ENCODE assay signal across 15 cellular contexts in genomic region chr11:61027141-61027840, GRCh38. TPM values are rescaled to one million over a fixed set of nuclear protein-coding genes. Genes with fewer than 3 reads are reported as not detected.
DNase-seq lines count a peak whose midpoint lies in the region; ATAC-seq, FAIRE-seq and TF ChIP-seq lines count a peak whose summit lies in the region.
"Had no signal": no experiment of that assay in that cellular context is flagged by ENCODE, and none has a peak within 500 bp of the region (broad histone marks: within the 10 kb centered on the region; RNA-seq: fewer than 3 reads in every experiment).

No MANE protein-coding gene starts in this region.

- CTCF ChIA-PET in HepG2 (lab: Yijun Ruan, JAX; ENCODE audit: low intra/inter-chr PET ratio, low total read pairs), result no interaction called here
- CTCF ChIA-PET in activated CD8-positive, alpha-beta memory T cell treated with anti-CD3 and anti-CD28 coated beads, Interleukin-2, amount 10 ng/mL, durations not matched to agents 7 days and 5 days (lab: Charles Lee), result interaction anchor here (0.8 to 2.2 kb wide), 3 partner anchors 36 to 64 kb away, joined by 3 to 5 read pairs (median 4); partner anchors contain the start of gene CD6

- TF ChIP-seq POLR2A in HepG2 (IDR thresholded peaks at IDR 0.05; ENCODE audit: insufficient read depth in 1 of 2, low read depth in 2 of 2, low read length in 2 of 2), result no peak
- TF ChIP-seq POLR2A in right lobe of liver (IDR thresholded peaks at IDR 0.05), result no peak

- intact Hi-C loops in HepG2 (cut with micrococcal nuclease; ENCODE audit: unreplicated experiment), result no loop called here
- intact Hi-C loops in right lobe of liver (cut with DNase I), result no loop called here

- H3K4me1 Mint-ChIP-seq in activated CD8-positive, alpha-beta memory T cell treated with anti-CD3 and anti-CD28 coated beads, Interleukin-2, amount 10 ng/mL, durations not matched to agents 7 days and 5 days, result peaks cover 72% of the 10 kb centered on the region
- H3K4me1 Mint-ChIP-seq in stimulated activated naive CD8-positive, alpha-beta T cell treated with anti-CD3 and anti-CD28 coated beads, Interleukin-15, Interleukin-2, amounts not matched to agents 100 ng/mL and 50 ng/mL, for 24 hours (ENCODE audit: low read depth), result peaks cover 88% of the 10 kb centered on the region

- POLR2A ChIA-PET in HepG2 (lab: Yijun Ruan, JAX), result no interaction called here

- no peaks in the 10 kb centered on the region for H3K9me3 Mint-ChIP-seq in activated CD8-positive, alpha-beta memory T cell treated with anti-CD3 and anti-CD28 coated beads, Interleukin-2, amount 10 ng/mL, durations not matched to agents 7 days and 5 days (ENCODE audit: low read depth)
- no peaks in the 10 kb centered on the region for H3K9me3 Mint-ChIP-seq in stimulated activated naive CD8-positive, alpha-beta T cell treated with anti-CD3 and anti-CD28 coated beads, Interleukin-15, Interleukin-2, amounts not matched to agents 100 ng/mL and 50 ng/mL, for 24 hours

- H3K4me1 ChIP-seq in HepG2 (ENCODE audit: insufficient read depth, low read length) (no peaks in the 10 kb centered on the region), right lobe of liver (no peaks in the 10 kb centered on the region), small intestine (ENCODE audit: control insufficient read depth in 2 of 2, insufficient read depth in 1 of 2, low read depth in 1 of 2, low read length in 1 of 2) (no peaks in the 10 kb centered on the region)
- peaks cover 58% of the 10 kb centered on the region for H3K4me1 ChIP-seq in effector memory CD4-positive, alpha-beta T cell (ENCODE audit: control insufficient read depth, insufficient read depth, low read length, poor library complexity, severe bottlenecking)
- H3K4me1 ChIP-seq: foreskin keratinocyte had no signal

- peak; percentile 25; the same call in 1 of the 3 replicates for ATAC-seq in HepG2
- no peak for ATAC-seq in right lobe of liver
- ATAC-seq in activated CD8-positive, alpha-beta memory T cell treated with anti-CD3 and anti-CD28 coated beads, Interleukin-2, amount 10 ng/mL, durations not matched to agents 7 days and 5 days, result peak; percentile 32
- no peak for ATAC-seq in HG03432 (IDR thresholded peaks at IDR 0.05; ENCODE audit: unreplicated experiment)
- ATAC-seq: foreskin keratinocyte had no signal

- no peak for FAIRE-seq in HepG2 (lab: Jason Lieb, UNC)
- no peak for FAIRE-seq in small intestine (lab: Jason Lieb, UNC)
- FAIRE-seq: RCC 7860 had no signal

- H3K4me3 ChIP-seq in HepG2 (replicated peaks in 1 of 3; ENCODE audit: insufficient read depth in 1 of 3, low read depth in 2 of 3, low read length in 3 of 3) (no peak overlapping the region), right lobe of liver (no peak overlapping the region), small intestine (ENCODE audit: low read depth in 1 of 2, low read length in 2 of 2) (no peak overlapping the region), brain microvascular endothelial cell (ENCODE audit: low read depth, low read length) (no peak overlapping the region)
- H3K4me3 ChIP-seq in effector memory CD4-positive, alpha-beta T cell (ENCODE audit: insufficient read depth, low read depth, low read length, poor library complexity, severe bottlenecking), result peak overlapping the region; percentile 6
- H3K4me3 ChIP-seq: ovary had no signal

- no peaks in the 10 kb centered on the region for H3K79me2 ChIP-seq in HepG2 (ENCODE audit: insufficient read depth, low read length)

- in situ Hi-C loops in HepG2 (cut with HindIII; ENCODE audit: extremely low pct_ligation_motif_present, low pct_unique_long_range_greater_than_20kb), result no loop called here
- in situ Hi-C loops in brain microvascular endothelial cell (cut with HindIII; ENCODE audit: low pct_ligation_motif_present, low sequenced_read_pairs), result no loop called here

- H3K27ac Mint-ChIP-seq in activated CD8-positive, alpha-beta memory T cell treated with anti-CD3 and anti-CD28 coated beads, Interleukin-2, amount 10 ng/mL, durations not matched to agents 7 days and 5 days, result peak overlapping the region; percentile 84
- peak overlapping the region; percentile 100 for H3K27ac Mint-ChIP-seq in stimulated activated naive CD8-positive, alpha-beta T cell treated with anti-CD3 and anti-CD28 coated beads, Interleukin-15, Interleukin-2, amounts not matched to agents 100 ng/mL and 50 ng/mL, for 24 hours

- TF ChIP-seq EP300 in HepG2 (IDR thresholded peaks at IDR 0.05; ENCODE audit: low read depth in 2 of 2, low read length in 2 of 2), result no peak
- no peak for TF ChIP-seq EP300 in HepG2 (CRISPR knock-in tag; IDR thresholded peaks at IDR 0.05; ENCODE audit: borderline replicate concordance)

- H3K36me3 Mint-ChIP-seq in activated CD8-positive, alpha-beta memory T cell treated with anti-CD3 and anti-CD28 coated beads, Interleukin-2, amount 10 ng/mL, durations not matched to agents 7 days and 5 days, result no peaks in the 10 kb centered on the region
- H3K36me3 Mint-ChIP-seq in stimulated activated naive CD8-positive, alpha-beta T cell treated with anti-CD3 and anti-CD28 coated beads, Interleukin-15, Interleukin-2, amounts not matched to agents 100 ng/mL and 50 ng/mL, for 24 hours (ENCODE audit: low read depth), result peaks cover 53% of the 10 kb centered on the region

- H3K27me3 ChIP-seq in HepG2 (ENCODE audit: control insufficient read depth in 1 of 2, insufficient read depth in 2 of 2, low read length in 2 of 2), result peaks cover 2 to 62% of the 10 kb centered on the region in 2 experiments; a peak in 3 of 5 replicates
- no peaks in the 10 kb centered on the region for H3K27me3 ChIP-seq in right lobe of liver
- H3K27me3 ChIP-seq in effector memory CD4-positive, alpha-beta T cell (replicated peaks; ENCODE audit: control insufficient read depth, insufficient read depth, low read length, poor library complexity, severe bottlenecking), result no peaks in the 10 kb centered on the region
- H3K27me3 ChIP-seq in small intestine (ENCODE audit: control insufficient read depth in 2 of 2, insufficient read depth in 2 of 2, low read length in 2 of 2), result peaks cover 0 to 9% of the 10 kb centered on the region in 2 donors
- peaks cover 10% of the 10 kb centered on the region for H3K27me3 ChIP-seq in brain microvascular endothelial cell (replicated peaks)
- H3K27me3 ChIP-seq: ovary had no signal

- 42% methylated on average over 17 of the region's 17 CpGs for whole genome bisulfite sequencing in HepG2 (ENCODE audit: low lambda C conversion rate)
- WGBS in right lobe of liver (ENCODE audit: insufficient coverage, low coverage, low lambda C conversion rate, missing lambda C conversion rate), result 47% methylated on average over 9 of the region's 17 CpGs
- 76 to 82% (median 82%) methylated on average over 15 to 17 of the region's 17 CpGs for WGBS in small intestine, 3 donors

- H3K9me3 ChIP-seq in HepG2 (ENCODE audit: low read length), result no peaks in the 10 kb centered on the region
- no peaks in the 10 kb centered on the region for H3K9me3 ChIP-seq in right lobe of liver
- H3K9me3 ChIP-seq in effector memory CD4-positive, alpha-beta T cell (ENCODE audit: control insufficient read depth, low read length), result no peaks in the 10 kb centered on the region
- no peaks in the 10 kb centered on the region for H3K9me3 ChIP-seq in small intestine (ENCODE audit: control insufficient read depth, low read depth)
- H3K9me3 ChIP-seq: ovary had no signal

- H3K27ac ChIP-seq in HepG2 (ENCODE audit: extremely low read length, insufficient read depth, low read length) (no peak overlapping the region), right lobe of liver (no peak overlapping the region), small intestine (ENCODE audit: low read depth in 1 of 2, low read length in 1 of 2) (no peak overlapping the region), brain microvascular endothelial cell (no peak overlapping the region)
- peak overlapping the region; percentile 86 for H3K27ac ChIP-seq in effector memory CD4-positive, alpha-beta T cell (ENCODE audit: insufficient read depth, low read length, poor library complexity, severe bottlenecking)
- H3K27ac ChIP-seq: foreskin keratinocyte, ovary had no signal

- H4K20me1 ChIP-seq in HepG2 (ENCODE audit: insufficient read depth, low read length), result no peaks in the 10 kb centered on the region

- H3K4me2 ChIP-seq in HepG2 (ENCODE audit: low read depth, low read length), result no peak overlapping the region

- H3K36me3 ChIP-seq in HepG2 (replicated peaks in 1 of 2; ENCODE audit: control insufficient read depth in 1 of 2, insufficient read depth in 2 of 2, low read length in 2 of 2) (no peaks in the 10 kb centered on the region), right lobe of liver (no peaks in the 10 kb centered on the region), small intestine (ENCODE audit: control insufficient read depth in 2 of 2, insufficient read depth in 2 of 2, low read length in 2 of 2) (no peaks in the 10 kb centered on the region), brain microvascular endothelial cell (replicated peaks) (no peaks in the 10 kb centered on the region)
- peaks cover under 1% of the 10 kb centered on the region for H3K36me3 ChIP-seq in effector memory CD4-positive, alpha-beta T cell (ENCODE audit: control insufficient read depth, insufficient read depth, low read length)
- H3K36me3 ChIP-seq: ovary had no signal

- H2AFZ ChIP-seq in HepG2 (ENCODE audit: low read length), result no peak overlapping the region

- H3K9ac ChIP-seq in HepG2 (ENCODE audit: insufficient read depth, low read depth, low read length), result no peak overlapping the region

- H3K4me3 Mint-ChIP-seq in activated CD8-positive, alpha-beta memory T cell treated with anti-CD3 and anti-CD28 coated beads, Interleukin-2, amount 10 ng/mL, durations not matched to agents 7 days and 5 days, result peak overlapping the region; percentile 57
- peak overlapping the region; percentile 91 for H3K4me3 Mint-ChIP-seq in stimulated activated naive CD8-positive, alpha-beta T cell treated with anti-CD3 and anti-CD28 coated beads, Interleukin-15, Interleukin-2, amounts not matched to agents 100 ng/mL and 50 ng/mL, for 24 hours

- no peak for TF ChIP-seq RAD21 in HepG2 (CRISPR knock-in tag; IDR thresholded peaks at IDR 0.05)

- BruUV-seq in HepG2 (replicated peaks; lab: Mats Ljungman, UMichigan), result no TSS peak

- DNase-seq in HepG2 (ENCODE audit: low spot score) (no peak), right lobe of liver (no peak), small intestine (no peak), brain microvascular endothelial cell (no peak)
- DNase-seq in activated CD8-positive, alpha-beta memory T cell treated with anti-CD3 and anti-CD28 coated beads, Interleukin-2, amount 10 ng/mL, durations not matched to agents 7 days and 5 days, result peak; percentile 65
- DNase-seq in effector memory CD4-positive, alpha-beta T cell, result no peak
- DNase-seq: foreskin keratinocyte, KBM-7, mesenchymal stem cell, NCI-H1436 treated with DMSO at 0.1 percent for 48 hours, NCI-H524, ovary had no signal

- TF ChIP-seq CTCF in HepG2 (CRISPR knock-in tag; IDR thresholded peaks at IDR 0.05) (no peak), right lobe of liver (IDR thresholded peaks at IDR 0.05) (no peak), brain microvascular endothelial cell (IDR thresholded peaks at IDR 0.05; ENCODE audit: low read depth, low read length, missing control alignments) (no peak)

- no peaks in the 10 kb centered on the region for H3K27me3 Mint-ChIP-seq in activated CD8-positive, alpha-beta memory T cell treated with anti-CD3 and anti-CD28 coated beads, Interleukin-2, amount 10 ng/mL, durations not matched to agents 7 days and 5 days
- H3K27me3 Mint-ChIP-seq in stimulated activated naive CD8-positive, alpha-beta T cell treated with anti-CD3 and anti-CD28 coated beads, Interleukin-15, Interleukin-2, amounts not matched to agents 100 ng/mL and 50 ng/mL, for 24 hours, result no peaks in the 10 kb centered on the region

RNA-seq across cellular contexts. Expression of gene CD6, which starts 55.8 kb away (rescaled TPM):
- total RNA-seq in HepG2 (2016; rRNA removed; fragmentation: Illumina TruSeq; extraction: Trizol) (not detected in 2 replicates), right lobe of liver (1 to 10 TPM in 1 of 6 experiments, under 1 TPM in 5; 0.29 to 2.4 (median 0.52) TPM)
- total RNA-seq in HepG2 (2016; cell fraction: cytosol; rRNA removed; fragmentation: Illumina TruSeq; extraction: Trizol; ENCODE audit: low read depth), result not detected in 2 replicates
- total RNA-seq in HepG2 (2016; cell fraction: insoluble cytoplasmic fraction; rRNA removed; fragmentation: Illumina TruSeq; extraction: Trizol), result not detected in 2 replicates
- not detected in 2 replicates for total RNA-seq in HepG2 (2016; cell fraction: membrane; rRNA removed; fragmentation: Illumina TruSeq; extraction: Trizol)
- total RNA-seq in HepG2 (2016; cell fraction: nucleus; rRNA removed; fragmentation: Illumina TruSeq; extraction: Trizol), result not detected in 2 replicates
- polyA plus RNA-seq in HepG2 (2011; rRNA removed) (not detected in 2 replicates), small intestine (1 to 10 TPM; 1.6 to 5.1 (median 1.8) TPM)
- not detected in 2 replicates for polyA plus RNA-seq in HepG2 (2011; cell fraction: cytosol; rRNA removed)
- not detected in 2 replicates for polyA plus RNA-seq in HepG2 (2011; cell fraction: nucleus; rRNA removed)
- polyA plus RNA-seq in HepG2 (2012), result not detected in 2 replicates
- polyA plus RNA-seq in HepG2 (2016; cell fraction: cytosol; fragmentation: Illumina TruSeq; extraction: Trizol; ENCODE audit: low read depth), result not detected in 2 replicates
- not detected in 2 replicates for polyA plus RNA-seq in HepG2 (2016; cell fraction: insoluble cytoplasmic fraction; fragmentation: Illumina TruSeq; extraction: Trizol; ENCODE audit: low read depth)
- not detected in 2 replicates for polyA plus RNA-seq in HepG2 (2016; cell fraction: membrane; fragmentation: Illumina TruSeq; extraction: Trizol; ENCODE audit: low read depth)
- polyA plus RNA-seq in HepG2 (2016; cell fraction: nucleus; fragmentation: Illumina TruSeq; extraction: Trizol; ENCODE audit: insufficient read depth, low read depth), result not detected in 2 replicates
- polyA minus RNA-seq in HepG2 (2011; rRNA and poly(A)+ RNA removed; ENCODE audit: low replicate concordance), result not detected in 2 replicates
- polyA minus RNA-seq in HepG2 (2011; cell fraction: cytosol; rRNA and poly(A)+ RNA removed), result not detected in 2 replicates
- not detected in 2 replicates for polyA minus RNA-seq in HepG2 (2011; cell fraction: nucleus; rRNA and poly(A)+ RNA removed)
- total RNA-seq in activated CD8-positive, alpha-beta memory T cell treated with anti-CD3 and anti-CD28 coated beads, Interleukin-2, amount 10 ng/mL, durations not matched to agents 7 days and 5 days, result 100 to 1,000 TPM; 152 to 181 TPM

Comparison
In these comparisons a context has a peak if more than half of its experiments do, and no peak if none do; other contexts are left out.
1. ATAC-seq: peak in HepG2 (single experiment) and activated CD8-positive, alpha-beta memory T cell treated with anti-CD3 and anti-CD28 coated beads, Interleukin-2, amount 10 ng/mL, durations not matched to agents 7 days and 5 days (single experiment); none in right lobe of liver (0 of 4) and HG03432 (single experiment).
2. RNA of gene CD6, which starts 55.8 kb away (total RNA-seq): 152 to 181 TPM in activated CD8-positive, alpha-beta memory T cell treated with anti-CD3 and anti-CD28 coated beads, Interleukin-2, amount 10 ng/mL, durations not matched to agents 7 days and 5 days; 0.29 to 2.4 TPM in right lobe of liver and not detected in HepG2; every median in the first group is over 10 times any median in the second.